In genomic region chr11:96214745-96215093, GRCh38 we compare ENCODE assay signal across 8 cellular contexts.
DNase-seq lines count a peak whose midpoint lies in the region; ATAC-seq, FAIRE-seq and TF ChIP-seq lines count a peak whose summit lies in the region.

No MANE protein-coding gene starts in this region.

- H2AFZ ChIP-seq in K562 (ENCODE audit: low read depth, low read length), result no peak overlapping the region

- intact Hi-C loops in cardiac septum (cut with DNase I), result no loop called here
- intact Hi-C loops in K562 (cut with micrococcal nuclease), result loop anchor here (5.0 kb wide), 1 partner anchor 43 kb away; no protein-coding TSS in a partner anchor
- intact Hi-C loops in natural killer cell (cut with micrococcal nuclease), result loop anchor here (2.0 to 5.0 kb wide), 3 partner anchors 38 to 1702 kb away; partner anchors contain the start of genes C11orf97 and MAML2
- intact Hi-C loops in posterior vena cava (cut with DNase I), result no loop called here

- H3K27ac ChIP-seq in right atrium auricular region (peak overlapping the region; percentile 63 to 67), K562 (ENCODE audit: extremely low read depth, low read depth, low read length) (peak overlapping the region; percentile 50; the same call in 1 of the 3 replicates)

- no peak for TF ChIP-seq CTCF in right atrium auricular region (IDR thresholded peaks at IDR 0.05)
- TF ChIP-seq CTCF in K562 (IDR thresholded peaks at IDR 0.05 in 2 of 3, conservative IDR thresholded peaks at IDR 0.05 in 1 of 3; ENCODE audit: insufficient read depth in 2 of 3, low read depth in 1 of 3, low read length in 3 of 3), result no peak
- no peak for TF ChIP-seq CTCF in natural killer cell (IDR thresholded peaks at IDR 0.05)
- no peak for TF ChIP-seq CTCF in GM10266 (IDR thresholded peaks at IDR 0.05; ENCODE audit: control insufficient read depth, insufficient read depth, low read depth, missing control alignments)

- BruUV-seq in K562 (replicated peaks; lab: Mats Ljungman, UMichigan), result no TSS peak

- H3K36me3 ChIP-seq in right atrium auricular region (no peaks in the 10 kb centered on the region), K562 (ENCODE audit: control insufficient read depth, insufficient read depth, low read length) (no peaks in the 10 kb centered on the region)

- in situ Hi-C loops in K562 (cut with MboI), result no loop called here

- no peaks in the 10 kb centered on the region for H3K27me3 ChIP-seq in right atrium auricular region
- H3K27me3 ChIP-seq in K562 (ENCODE audit: control insufficient read depth in 2 of 2, insufficient read depth in 2 of 2, low read length in 2 of 2), result no peaks in the 10 kb centered on the region

- H3K79me2 ChIP-seq in K562 (ENCODE audit: control insufficient read depth, insufficient read depth, low read length), result no peaks in the 10 kb centered on the region

- H3K4me1 ChIP-seq in right atrium auricular region, result peaks cover 0 to 77% of the 10 kb centered on the region in 2 donors
- H3K4me1 ChIP-seq in K562 (replicated peaks in 1 of 2; ENCODE audit: control insufficient read depth in 2 of 2, insufficient read depth in 2 of 2, low read length in 2 of 2), result peaks cover 9 to 59% of the 10 kb centered on the region in 2 experiments

- H3K9me1 ChIP-seq in K562 (ENCODE audit: control insufficient read depth, insufficient read depth, low read length), result no peaks in the 10 kb centered on the region

- TF ChIP-seq POLR2A in K562 (conservative IDR thresholded peaks at IDR 0.05), result no peak

- TF ChIP-seq EP300 in K562 (IDR thresholded peaks at IDR 0.05; ENCODE audit: low read length), result no peak

- DNase-seq in right atrium auricular region (ENCODE audit: low spot score), result no peak
- DNase-seq in cardiac septum (ENCODE audit: low spot score), result no peak
- no peak for DNase-seq in K562 (ENCODE audit: extremely low read depth in 1 of 4, low spot score in 3 of 4)
- DNase-seq in natural killer cell, result no peak
- DNase-seq in amniotic stem cell (lab: John Stamatoyannopoulos, UW), result no peak
- no peak for DNase-seq in GM10266 (ENCODE audit: extremely low spot score)
- no peak for DNase-seq in anterior cingulate cortex (lab: John Stamatoyannopoulos, UW)
- DNase-seq in posterior vena cava (ENCODE audit: low spot score), result no peak

- WGBS in K562 (ENCODE audit: insufficient coverage, low coverage, missing lambda C conversion rate), result 60% methylated on average over 1 of the region's 1 CpG

- ATAC-seq in K562 (no peak), natural killer cell (no peak)

- H3K36me3 Mint-ChIP-seq in natural killer cell, result no peaks in the 10 kb centered on the region

- peaks cover 47 to 53% of the 10 kb centered on the region in 2 donors for H3K4me1 Mint-ChIP-seq in natural killer cell

- H3K27ac Mint-ChIP-seq in natural killer cell, result peak overlapping the region; percentile 89 to 90

- H3K9me3 ChIP-seq in right atrium auricular region (no peaks in the 10 kb centered on the region), K562 (replicated peaks; ENCODE audit: control insufficient read depth, insufficient read depth, low read depth, low read length) (no peaks in the 10 kb centered on the region)

- no peak overlapping the region for H3K4me2 ChIP-seq in K562 (ENCODE audit: insufficient read depth, low read length)

- no peak overlapping the region for H3K9ac ChIP-seq in K562 (ENCODE audit: insufficient read depth in 1 of 2, low read depth in 2 of 2, low read length in 2 of 2)

- POLR2A ChIA-PET in K562 (lab: Yijun Ruan, JAX), result interaction anchor here (0.7 kb wide), 1 partner anchor 132 kb away, joined by 3 read pairs; no protein-coding TSS in a partner anchor

- H3K27me3 Mint-ChIP-seq in natural killer cell (ENCODE audit: low read depth in 2 of 2), result no peaks in the 10 kb centered on the region

- peak overlapping the region; percentile 65 for H3K4me3 Mint-ChIP-seq in natural killer cell

- CTCF ChIA-PET in K562 (lab: Yijun Ruan, JAX; ENCODE audit: low intra/inter-chr PET ratio), result no interaction called here

- H4K20me1 ChIP-seq in K562 (replicated peaks; ENCODE audit: control insufficient read depth, insufficient read depth, low read length), result no peaks in the 10 kb centered on the region

- TF ChIP-seq RAD21 in K562 (CRISPR knock-in tag; conservative IDR thresholded peaks at IDR 0.05 in 1 of 2, IDR thresholded peaks at IDR 0.05 in 1 of 2), result no peak

- no peak overlapping the region for H3K4me3 ChIP-seq in right atrium auricular region
- no peak overlapping the region for H3K4me3 ChIP-seq in K562

- no peaks in the 10 kb centered on the region for H3K9me3 Mint-ChIP-seq in natural killer cell

- no peak for FAIRE-seq in K562 (lab: Jason Lieb, UNC)

TF ChIP-seq in K562, 482 proteins besides CTCF, POLR2A, EP300 and RAD21 (continues in another document):
- TF ChIP-seq, protein P1, sequence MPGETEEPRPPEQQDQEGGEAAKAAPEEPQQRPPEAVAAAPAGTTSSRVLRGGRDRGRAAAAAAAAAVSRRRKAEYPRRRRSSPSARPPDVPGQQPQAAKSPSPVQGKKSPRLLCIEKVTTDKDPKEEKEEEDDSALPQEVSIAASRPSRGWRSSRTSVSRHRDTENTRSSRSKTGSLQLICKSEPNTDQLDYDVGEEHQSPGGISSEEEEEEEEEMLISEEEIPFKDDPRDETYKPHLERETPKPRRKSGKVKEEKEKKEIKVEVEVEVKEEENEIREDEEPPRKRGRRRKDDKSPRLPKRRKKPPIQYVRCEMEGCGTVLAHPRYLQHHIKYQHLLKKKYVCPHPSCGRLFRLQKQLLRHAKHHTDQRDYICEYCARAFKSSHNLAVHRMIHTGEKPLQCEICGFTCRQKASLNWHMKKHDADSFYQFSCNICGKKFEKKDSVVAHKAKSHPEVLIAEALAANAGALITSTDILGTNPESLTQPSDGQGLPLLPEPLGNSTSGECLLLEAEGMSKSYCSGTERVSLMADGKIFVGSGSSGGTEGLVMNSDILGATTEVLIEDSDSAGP (CRISPR knock-in tag; IDR thresholded peaks at IDR 0.05), result no peak
- TF ChIP-seq SPI1 (IDR thresholded peaks at IDR 0.05; ENCODE audit: borderline replicate concordance, low read depth, low read length) (peak; percentile 26; the same call in 1 of the 2 replicates), PHB (CRISPR knock-in tag; IDR thresholded peaks at IDR 0.05) (no peak)

Comparison
In these comparisons a context has a peak if more than half of its experiments do, and no peak if none do; other contexts are left out.
1. intact Hi-C loops: an anchor here in K562 (5.0 kb wide) and natural killer cell (2.0 to 5.0 kb wide); none called in cardiac septum and posterior vena cava.